Comparison of ENCODE assay signal across 1 cellular context in the genomic region with DNA sequence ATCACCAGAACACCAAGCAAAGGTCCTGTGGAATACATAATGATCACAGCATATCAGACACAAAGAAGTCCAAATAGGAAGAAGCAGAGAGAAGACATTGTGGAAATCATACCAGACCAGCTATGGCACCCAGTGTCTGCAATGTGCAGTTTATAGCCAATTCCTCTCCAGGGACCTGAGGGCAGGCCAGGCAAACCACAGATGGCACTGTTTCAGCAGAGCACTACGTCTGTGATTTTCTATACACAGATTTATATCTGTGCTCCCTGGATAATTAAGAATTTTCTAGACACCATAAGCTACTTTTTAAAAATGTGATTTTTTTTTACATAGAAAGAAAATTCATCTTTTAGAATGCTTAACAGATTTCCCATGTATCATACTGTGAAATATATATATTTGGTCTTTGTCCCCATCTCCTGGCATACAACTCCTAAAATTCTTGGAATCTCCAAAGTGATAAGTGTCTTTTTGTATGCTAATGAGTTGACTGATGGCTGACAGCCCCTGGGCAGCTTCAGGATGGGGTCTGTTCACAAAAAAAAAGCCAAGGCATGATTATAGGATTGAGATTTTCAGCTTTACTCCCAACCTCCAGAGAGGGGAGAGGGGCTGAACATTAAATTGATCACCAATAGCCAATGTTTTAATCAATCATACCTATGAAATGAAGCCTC.
A peak's percentile ranks its signal among the peaks of the same experiment; 100 is the strongest.
TF ChIP-seq lines count a peak whose summit lies in the region.

No MANE protein-coding gene starts in this region.

TF ChIP-seq in WTC11, 78 proteins besides CTCF, POLR2A, EP300 and RAD21 (continued from another document):
- TF ChIP-seq, protein P1, sequence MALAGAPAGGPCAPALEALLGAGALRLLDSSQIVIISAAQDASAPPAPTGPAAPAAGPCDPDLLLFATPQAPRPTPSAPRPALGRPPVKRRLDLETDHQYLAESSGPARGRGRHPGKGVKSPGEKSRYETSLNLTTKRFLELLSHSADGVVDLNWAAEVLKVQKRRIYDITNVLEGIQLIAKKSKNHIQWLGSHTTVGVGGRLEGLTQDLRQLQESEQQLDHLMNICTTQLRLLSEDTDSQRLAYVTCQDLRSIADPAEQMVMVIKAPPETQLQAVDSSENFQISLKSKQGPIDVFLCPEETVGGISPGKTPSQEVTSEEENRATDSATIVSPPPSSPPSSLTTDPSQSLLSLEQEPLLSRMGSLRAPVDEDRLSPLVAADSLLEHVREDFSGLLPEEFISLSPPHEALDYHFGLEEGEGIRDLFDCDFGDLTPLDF (CRISPR knock-in tag; IDR thresholded peaks at IDR 0.05), result no peak
- TF ChIP-seq, protein P2, sequence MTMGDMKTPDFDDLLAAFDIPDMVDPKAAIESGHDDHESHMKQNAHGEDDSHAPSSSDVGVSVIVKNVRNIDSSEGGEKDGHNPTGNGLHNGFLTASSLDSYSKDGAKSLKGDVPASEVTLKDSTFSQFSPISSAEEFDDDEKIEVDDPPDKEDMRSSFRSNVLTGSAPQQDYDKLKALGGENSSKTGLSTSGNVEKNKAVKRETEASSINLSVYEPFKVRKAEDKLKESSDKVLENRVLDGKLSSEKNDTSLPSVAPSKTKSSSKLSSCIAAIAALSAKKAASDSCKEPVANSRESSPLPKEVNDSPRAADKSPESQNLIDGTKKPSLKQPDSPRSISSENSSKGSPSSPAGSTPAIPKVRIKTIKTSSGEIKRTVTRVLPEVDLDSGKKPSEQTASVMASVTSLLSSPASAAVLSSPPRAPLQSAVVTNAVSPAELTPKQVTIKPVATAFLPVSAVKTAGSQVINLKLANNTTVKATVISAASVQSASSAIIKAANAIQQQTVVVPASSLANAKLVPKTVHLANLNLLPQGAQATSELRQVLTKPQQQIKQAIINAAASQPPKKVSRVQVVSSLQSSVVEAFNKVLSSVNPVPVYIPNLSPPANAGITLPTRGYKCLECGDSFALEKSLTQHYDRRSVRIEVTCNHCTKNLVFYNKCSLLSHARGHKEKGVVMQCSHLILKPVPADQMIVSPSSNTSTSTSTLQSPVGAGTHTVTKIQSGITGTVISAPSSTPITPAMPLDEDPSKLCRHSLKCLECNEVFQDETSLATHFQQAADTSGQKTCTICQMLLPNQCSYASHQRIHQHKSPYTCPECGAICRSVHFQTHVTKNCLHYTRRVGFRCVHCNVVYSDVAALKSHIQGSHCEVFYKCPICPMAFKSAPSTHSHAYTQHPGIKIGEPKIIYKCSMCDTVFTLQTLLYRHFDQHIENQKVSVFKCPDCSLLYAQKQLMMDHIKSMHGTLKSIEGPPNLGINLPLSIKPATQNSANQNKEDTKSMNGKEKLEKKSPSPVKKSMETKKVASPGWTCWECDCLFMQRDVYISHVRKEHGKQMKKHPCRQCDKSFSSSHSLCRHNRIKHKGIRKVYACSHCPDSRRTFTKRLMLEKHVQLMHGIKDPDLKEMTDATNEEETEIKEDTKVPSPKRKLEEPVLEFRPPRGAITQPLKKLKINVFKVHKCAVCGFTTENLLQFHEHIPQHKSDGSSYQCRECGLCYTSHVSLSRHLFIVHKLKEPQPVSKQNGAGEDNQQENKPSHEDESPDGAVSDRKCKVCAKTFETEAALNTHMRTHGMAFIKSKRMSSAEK (CRISPR knock-in tag; IDR thresholded peaks at IDR 0.05; ENCODE audit: borderline replicate concordance), result 0 out of 2 replicates have a peak, but pooled peaks have one; percentile 54
- TF ChIP-seq NFATC4 (CRISPR knock-in tag; IDR thresholded peaks at IDR 0.05) (no peak), ZNF317 (CRISPR knock-in tag; IDR thresholded peaks at IDR 0.05; ENCODE audit: borderline replicate concordance, low read depth) (no peak)
- TF ChIP-seq, protein P3, sequence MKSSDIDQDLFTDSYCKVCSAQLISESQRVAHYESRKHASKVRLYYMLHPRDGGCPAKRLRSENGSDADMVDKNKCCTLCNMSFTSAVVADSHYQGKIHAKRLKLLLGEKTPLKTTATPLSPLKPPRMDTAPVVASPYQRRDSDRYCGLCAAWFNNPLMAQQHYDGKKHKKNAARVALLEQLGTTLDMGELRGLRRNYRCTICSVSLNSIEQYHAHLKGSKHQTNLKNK (CRISPR knock-in tag; IDR thresholded peaks at IDR 0.05), result no peak
- TF ChIP-seq, protein P4, sequence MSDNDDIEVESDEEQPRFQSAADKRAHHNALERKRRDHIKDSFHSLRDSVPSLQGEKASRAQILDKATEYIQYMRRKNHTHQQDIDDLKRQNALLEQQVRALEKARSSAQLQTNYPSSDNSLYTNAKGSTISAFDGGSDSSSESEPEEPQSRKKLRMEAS (CRISPR knock-in tag; IDR thresholded peaks at IDR 0.05), result no peak
- TF ChIP-seq, protein P5, sequence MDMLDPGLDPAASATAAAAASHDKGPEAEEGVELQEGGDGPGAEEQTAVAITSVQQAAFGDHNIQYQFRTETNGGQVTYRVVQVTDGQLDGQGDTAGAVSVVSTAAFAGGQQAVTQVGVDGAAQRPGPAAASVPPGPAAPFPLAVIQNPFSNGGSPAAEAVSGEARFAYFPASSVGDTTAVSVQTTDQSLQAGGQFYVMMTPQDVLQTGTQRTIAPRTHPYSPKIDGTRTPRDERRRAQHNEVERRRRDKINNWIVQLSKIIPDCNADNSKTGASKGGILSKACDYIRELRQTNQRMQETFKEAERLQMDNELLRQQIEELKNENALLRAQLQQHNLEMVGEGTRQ (CRISPR knock-in tag; IDR thresholded peaks at IDR 0.05), result no peak
